Comparison of ENCODE assay signal across 20 cellular contexts in the genomic region with DNA sequence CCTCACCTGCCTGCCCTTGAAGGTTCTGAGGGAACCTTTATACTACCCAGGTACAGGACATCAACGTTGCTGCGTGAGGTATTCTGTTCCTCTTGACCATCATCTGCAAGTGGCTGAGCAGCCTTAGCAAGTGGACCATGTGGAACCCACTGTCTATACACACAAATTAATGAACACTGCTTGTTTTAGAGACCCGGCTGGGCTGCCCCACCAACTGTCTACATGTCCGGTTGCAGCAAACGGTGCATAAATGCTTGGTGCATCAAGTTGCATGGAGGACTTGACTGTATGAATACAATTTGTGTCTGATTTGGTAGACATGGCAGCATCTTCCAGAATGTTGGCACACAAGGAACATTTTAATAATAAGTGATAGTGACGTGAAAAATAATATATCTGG.
DNase-seq lines count a peak whose midpoint lies in the region; ATAC-seq and TF ChIP-seq lines count a peak whose summit lies in the region.
"Had no signal": no experiment of that assay in that cellular context is flagged by ENCODE, and none has a peak within 500 bp of the region (broad histone marks: within the 10 kb centered on the region; RNA-seq: fewer than 3 reads in every experiment).

No MANE protein-coding gene starts in this region.

- peaks cover 18% of the 10 kb centered on the region for H3K79me2 ChIP-seq in trophoblast cell (ENCODE audit: control insufficient read depth, insufficient read depth, low read length, poor library complexity)

- H3K27ac Mint-ChIP-seq in Calu3 (ENCODE audit: unreplicated experiment) (peak overlapping the region; percentile 5), WTC11 (peak overlapping the region; percentile 63; the same call in 1 of the 2 replicates), mesothelial cell of epicardium (peak overlapping the region; percentile 48)
- H3K27ac Mint-ChIP-seq: CD4-positive, alpha-beta memory T cell; HFFc6 had no signal

- no peak overlapping the region for H3K23ac ChIP-seq in trophoblast cell (ENCODE audit: low read length)

- H4K12ac ChIP-seq in trophoblast cell (ENCODE audit: low read depth, low read length): no peak overlapping the region

- no peaks in the 10 kb centered on the region for H3K9me3 Mint-ChIP-seq in Calu3 (ENCODE audit: low read depth, unreplicated experiment)
- H3K9me3 Mint-ChIP-seq in WTC11: no peaks in the 10 kb centered on the region
- peaks cover 3% of the 10 kb centered on the region for H3K9me3 Mint-ChIP-seq in mesothelial cell of epicardium
- H3K9me3 Mint-ChIP-seq: HFFc6 had no signal

- H3K4me2 ChIP-seq in trophoblast cell (ENCODE audit: low read length): no peak overlapping the region
- H3K4me2 ChIP-seq: A549, BLaER1 had no signal

- no peak overlapping the region for H2BK120ac ChIP-seq in trophoblast cell (ENCODE audit: insufficient read depth, low read length, poor library complexity)

- no peak for TF ChIP-seq CTCF in Calu3 (IDR thresholded peaks at IDR 0.05; ENCODE audit: unreplicated experiment)
- no peak for TF ChIP-seq CTCF in WTC11 (IDR thresholded peaks at IDR 0.05)
- no peak for TF ChIP-seq CTCF in mesothelial cell of epicardium (IDR thresholded peaks at IDR 0.05; ENCODE audit: unreplicated experiment)

- H3K18ac ChIP-seq in trophoblast cell (ENCODE audit: low read length): no peak overlapping the region

- H3K4me1 Mint-ChIP-seq in Calu3 (ENCODE audit: low read depth, unreplicated experiment) (peaks cover 17% of the 10 kb centered on the region), WTC11 (peaks cover 98% of the 10 kb centered on the region), mesothelial cell of epicardium (peaks cover 78% of the 10 kb centered on the region)
- H3K4me1 Mint-ChIP-seq: CD14-positive monocyte; CD4-positive, alpha-beta memory T cell had no signal

- no peaks in the 10 kb centered on the region for H3K79me1 ChIP-seq in trophoblast cell (ENCODE audit: low read length)

- H2BK12ac ChIP-seq in trophoblast cell (ENCODE audit: low read length): no peak overlapping the region

- H3K27ac ChIP-seq in trophoblast cell (ENCODE audit: low read depth, low read length): no peak overlapping the region
- H3K27ac ChIP-seq: 22Rv1, A549, BLaER1 had no signal

- no TSS peak for BruUV-seq in Calu3 (replicated peaks; lab: Mats Ljungman, UMichigan)

- no peak overlapping the region for H3K9ac ChIP-seq in trophoblast cell (ENCODE audit: low read length)
- H3K9ac ChIP-seq: BLaER1 had no signal

- no peak overlapping the region for H2AK5ac ChIP-seq in trophoblast cell (ENCODE audit: low read length)

- intact Hi-C loops in Calu3 (cut with micrococcal nuclease; ENCODE audit: unreplicated experiment): no loop called here

- no peak overlapping the region for H3K4me3 ChIP-seq in trophoblast cell (ENCODE audit: low read depth, low read length)
- H3K4me3 ChIP-seq: A549, BLaER1, GM12878 had no signal

- H3K27me3 Mint-ChIP-seq in Calu3 (ENCODE audit: unreplicated experiment) (no peaks in the 10 kb centered on the region), WTC11 (ENCODE audit: low read depth) (no peaks in the 10 kb centered on the region), mesothelial cell of epicardium (ENCODE audit: low read depth) (no peaks in the 10 kb centered on the region)
- H3K27me3 Mint-ChIP-seq: CD4-positive, alpha-beta memory T cell had no signal

- no peak overlapping the region for H3K14ac ChIP-seq in trophoblast cell (ENCODE audit: low read length)

- DNase-seq in Calu3 (no peak), WTC11 (ENCODE audit: low spot score) (no peak), mesothelial cell of epicardium (ENCODE audit: low spot score in 2 of 2, unreplicated experiment in 2 of 2) (no peak), trophoblast cell (no peak), globus pallidus (ENCODE audit: low spot score) (no peak)
- DNase-seq in activated naive CD4-positive, alpha-beta T cell (lab: John Stamatoyannopoulos, UW): no peak
- DNase-seq in stimulated activated CD4-positive, alpha-beta T cell treated with anti-CD3 and anti-CD28 coated beads, Interleukin-12 subunit alpha, Interleukin-12 subunit beta, amount 100 ng/mL, for 4 hours: no peak
- DNase-seq: CD4-positive, alpha-beta memory T cell; DMS 273 treated with DMSO at 0.1 percent for 48 hours; DMS53; DND-41; EL; HCEC 1CT; HFFc6 had no signal

- H3K4me1 ChIP-seq in trophoblast cell (ENCODE audit: control insufficient read depth in 1 of 2, insufficient read depth in 2 of 2, low read length in 2 of 2): peaks cover 9 to 15% of the 10 kb centered on the region in 2 experiments
- H3K4me1 ChIP-seq: A549, BLaER1 had no signal

- CTCF ChIA-PET in Calu3 (lab: Charles Lee): no interaction called here
- CTCF ChIA-PET in WTC11 (lab: Charles Lee): no interaction called here

- H3K27me3 ChIP-seq in trophoblast cell (ENCODE audit: insufficient read depth, low read length): no peaks in the 10 kb centered on the region
- H3K27me3 ChIP-seq: BLaER1 had no signal

- no peak overlapping the region for H2AFZ ChIP-seq in trophoblast cell (ENCODE audit: insufficient read depth, low read length, poor library complexity)

- H3K4me3 Mint-ChIP-seq in Calu3 (ENCODE audit: low read depth, unreplicated experiment) (no peak overlapping the region), WTC11 (peak overlapping the region; percentile 3; the same call in 1 of the 2 replicates), mesothelial cell of epicardium (no peak overlapping the region)
- H3K4me3 Mint-ChIP-seq: CD14-positive monocyte; CD4-positive, alpha-beta memory T cell; HFFc6 had no signal

- no peaks in the 10 kb centered on the region for H3K9me3 ChIP-seq in trophoblast cell (ENCODE audit: insufficient read depth, low read depth, low read length)
- H3K9me3 ChIP-seq: A549, BLaER1 had no signal

- ATAC-seq in WTC11 (no peak), HG02759 (IDR thresholded peaks at IDR 0.05; ENCODE audit: unreplicated experiment) (no peak)
- ATAC-seq: A549, GM12878 had no signal

- no peak overlapping the region for H4K91ac ChIP-seq in trophoblast cell (ENCODE audit: low read depth, low read length)

- peak overlapping the region; percentile 83 for H3K4ac ChIP-seq in trophoblast cell (ENCODE audit: low read depth, low read length)

- H4K8ac ChIP-seq in trophoblast cell (ENCODE audit: low read depth, low read length): no peak overlapping the region

- H3K36me3 Mint-ChIP-seq in Calu3 (ENCODE audit: insufficient read depth, unreplicated experiment): peaks cover 11% of the 10 kb centered on the region
- H3K36me3 Mint-ChIP-seq in WTC11: peaks cover 19% of the 10 kb centered on the region
- H3K36me3 Mint-ChIP-seq in mesothelial cell of epicardium: no peaks in the 10 kb centered on the region
- H3K36me3 Mint-ChIP-seq: CD14-positive monocyte had no signal

- H3K36me3 ChIP-seq in trophoblast cell (ENCODE audit: control insufficient read depth in 1 of 2, insufficient read depth in 2 of 2, low read length in 2 of 2): peaks cover 2 to 3% of the 10 kb centered on the region in 2 experiments
- H3K36me3 ChIP-seq: BLaER1 had no signal

- POLR2A ChIA-PET in WTC11 (lab: Charles Lee): interaction anchor here (1.1 kb wide), 1 partner anchor 10 kb away, joined by 3 read pairs; no protein-coding TSS in a partner anchor

- no peak overlapping the region for H2BK5ac ChIP-seq in trophoblast cell (ENCODE audit: low read depth, low read length, poor library complexity)

- WGBS in trophoblast cell (ENCODE audit: extremely low coverage, insufficient coverage, insufficient read length): no CpG with 5 or more reads among the region's 6 CpGs

TF ChIP-seq in WTC11, 78 proteins besides CTCF, POLR2A, EP300 and RAD21:
- no peak for TF ChIP-seq CBFB (CRISPR knock-in tag; IDR thresholded peaks at IDR 0.05; ENCODE audit: low read depth)
TF ChIP-seq in WTC11: peak in this region for 0.

Comparison
In these comparisons a context has a peak if more than half of its experiments do, and no peak if none do; other contexts are left out.
1. H3K27ac Mint-ChIP-seq: peak in every context shown above with its lines; median percentile 63 in WTC11; 48 in mesothelial cell of epicardium; 5 in Calu3.